In the genomic region with DNA sequence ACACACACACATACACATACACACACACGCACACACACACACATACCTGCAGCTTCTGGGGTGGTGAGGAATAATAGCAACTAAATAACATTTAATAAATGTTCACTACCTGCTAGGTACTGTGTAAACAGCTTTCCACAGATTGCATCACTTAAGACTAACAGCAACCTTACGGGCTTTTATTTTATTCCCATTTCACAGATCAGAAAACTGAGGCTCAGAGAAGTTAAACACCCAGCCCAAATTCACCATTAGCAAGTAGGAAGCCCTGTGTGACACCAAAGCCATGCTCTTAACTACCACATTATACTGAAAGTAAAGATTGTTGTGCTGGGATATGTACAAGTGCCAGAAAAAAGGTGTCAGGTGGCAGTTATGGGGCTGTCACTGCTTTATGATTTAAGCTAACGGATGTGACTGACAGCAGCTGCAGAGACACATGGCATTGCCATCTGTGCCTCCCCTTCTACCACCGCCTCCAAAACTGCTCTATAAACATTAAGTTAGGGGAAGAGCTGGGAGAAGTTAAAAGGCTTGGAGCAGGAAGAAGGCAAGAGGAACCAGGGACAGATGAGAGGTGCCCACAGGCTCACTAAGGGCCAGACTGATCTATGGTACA, we compare ENCODE assay signal across 19 cellular contexts. TPM values are rescaled to one million over a fixed set of nuclear protein-coding genes. Genes with fewer than 3 reads are reported as not detected.
DNase-seq lines count a peak whose midpoint lies in the region; ATAC-seq and TF ChIP-seq lines count a peak whose summit lies in the region.
"Had no signal": no experiment of that assay in that cellular context is flagged by ENCODE, and none has a peak within 500 bp of the region (broad histone marks: within the 10 kb centered on the region; RNA-seq: fewer than 3 reads in every experiment).

No MANE protein-coding gene starts in this region.

- H3K27me3 Mint-ChIP-seq in natural killer cell (ENCODE audit: low read depth in 2 of 2) (no peaks in the 10 kb centered on the region), glutamatergic neuron (ENCODE audit: unreplicated experiment) (peaks cover 5% of the 10 kb centered on the region)
- no peaks in the 10 kb centered on the region for H3K27me3 Mint-ChIP-seq in natural killer cell treated with Interleukin-12 subunit alpha and Interleukin-12 subunit beta and Interleukin-15 and Interleukin-18, amount 100 ng/mL, for 72 hours
- H3K27me3 Mint-ChIP-seq: activated naive CD8-positive, alpha-beta T cell treated with anti-CD3 and anti-CD28 coated beads, Interleukin-2, amount 50 U/mL, for 24 hours had no signal

- no peaks in the 10 kb centered on the region for H3K36me3 Mint-ChIP-seq in natural killer cell
- no peaks in the 10 kb centered on the region for H3K36me3 Mint-ChIP-seq in natural killer cell treated with Interleukin-12 subunit alpha and Interleukin-12 subunit beta and Interleukin-15 and Interleukin-18, amount 100 ng/mL, for 72 hours
- no peaks in the 10 kb centered on the region for H3K36me3 Mint-ChIP-seq in glutamatergic neuron (ENCODE audit: unreplicated experiment)

- peak; percentile 64 to 72 (median 64) for ATAC-seq in natural killer cell
- ATAC-seq in natural killer cell treated with Interleukin-12 subunit alpha and Interleukin-12 subunit beta and Interleukin-15 and Interleukin-18, amount 100 ng/mL, for 72 hours = no peak
- ATAC-seq in HG02840 (IDR thresholded peaks at IDR 0.05; ENCODE audit: low FRiP score, unreplicated experiment) = no peak
- ATAC-seq in GM18511 (IDR thresholded peaks at IDR 0.05; ENCODE audit: unreplicated experiment) = no peak
- ATAC-seq: activated naive CD8-positive, alpha-beta T cell treated with anti-CD3 and anti-CD28 coated beads, Interleukin-2, amount 50 U/mL, for 24 hours had no signal

- DNase-seq in natural killer cell = no peak
- DNase-seq in natural killer cell treated with Interleukin-12 subunit alpha and Interleukin-12 subunit beta and Interleukin-15 and Interleukin-18, amount 100 ng/mL, for 72 hours (ENCODE audit: low spot score) = no peak
- peak; percentile 96 for DNase-seq in NCI-H2171 (lab: John Stamatoyannopoulos, UW)
- DNase-seq in glutamatergic neuron = no peak
- no peak for DNase-seq in germinal center (ENCODE audit: low spot score)
- no peak for DNase-seq in HPDE6-E6E7 (ENCODE audit: extremely low spot score)
- DNase-seq: activated CD4-positive, CD25-positive, alpha-beta regulatory T cell treated with anti-CD3 and anti-CD28 coated beads, Interleukin-2, amount 50 U/mL, for 72 hours; activated CD8-positive, alpha-beta T cell treated with anti-CD3 and anti-CD28 coated beads, Interleukin-2, amount 10 ng/mL, durations not matched to agents 7 days and 5 days; activated effector memory CD4-positive, alpha-beta T cell treated with anti-CD3 and anti-CD28 coated beads, Interleukin-2, amount 50 U/mL, for 16 hours; activated naive CD8-positive, alpha-beta T cell treated with anti-CD3 and anti-CD28 coated beads, Interleukin-2, amount 50 U/mL, for 24 hours; GOT3; heart left ventricle; NCI-H1092; NCI-H2029; NCI-H446; psoas muscle had no signal

- H3K4me1 Mint-ChIP-seq in natural killer cell (peaks cover 78 to 81% of the 10 kb centered on the region in 2 donors), glutamatergic neuron (ENCODE audit: low read depth, unreplicated experiment) (peaks cover 28% of the 10 kb centered on the region)
- H3K4me1 Mint-ChIP-seq in natural killer cell treated with Interleukin-12 subunit alpha and Interleukin-12 subunit beta and Interleukin-15 and Interleukin-18, amount 100 ng/mL, for 72 hours (ENCODE audit: low read depth in 2 of 2) = peaks cover 53 to 65% of the 10 kb centered on the region in 2 donors

- H3K27ac Mint-ChIP-seq in natural killer cell (peak overlapping the region; percentile 71 to 86), glutamatergic neuron (ENCODE audit: unreplicated experiment) (peak overlapping the region; percentile 87)
- H3K27ac Mint-ChIP-seq in natural killer cell treated with Interleukin-12 subunit alpha and Interleukin-12 subunit beta and Interleukin-15 and Interleukin-18, amount 100 ng/mL, for 72 hours = peak overlapping the region in 1 of 2 donors; percentile 73
- H3K27ac Mint-ChIP-seq: activated CD8-positive, alpha-beta T cell treated with anti-CD3 and anti-CD28 coated beads, Interleukin-2, amount 10 ng/mL, durations not matched to agents 7 days and 5 days; T-helper 1 cell treated with Interleukin-12 subunit alpha and Interleukin-12 subunit beta and Interleukin-4 antibody, amounts not matched to agents 30 μg/mL and 1 μg/mL, for 36 hours had no signal

- H3K4me3 Mint-ChIP-seq in natural killer cell (no peak overlapping the region), glutamatergic neuron (ENCODE audit: unreplicated experiment) (no peak overlapping the region)
- no peak overlapping the region for H3K4me3 Mint-ChIP-seq in natural killer cell treated with Interleukin-12 subunit alpha and Interleukin-12 subunit beta and Interleukin-15 and Interleukin-18, amount 100 ng/mL, for 72 hours
- H3K4me3 Mint-ChIP-seq: activated CD8-positive, alpha-beta T cell treated with anti-CD3 and anti-CD28 coated beads, Interleukin-2, amount 10 ng/mL, durations not matched to agents 7 days and 5 days; T-helper 1 cell treated with Interleukin-12 subunit alpha and Interleukin-12 subunit beta and Interleukin-4 antibody, amounts not matched to agents 30 μg/mL and 1 μg/mL, for 36 hours had no signal

- no peak for TF ChIP-seq CTCF in natural killer cell (IDR thresholded peaks at IDR 0.05)
- no peak for TF ChIP-seq CTCF in glutamatergic neuron (IDR thresholded peaks at IDR 0.05; ENCODE audit: partially characterized antibody, unreplicated experiment)

- intact Hi-C loops in natural killer cell (cut with micrococcal nuclease) = no loop called here

- H3K9me3 Mint-ChIP-seq in natural killer cell (no peaks in the 10 kb centered on the region), glutamatergic neuron (ENCODE audit: unreplicated experiment) (peaks cover 6% of the 10 kb centered on the region)
- H3K9me3 Mint-ChIP-seq in natural killer cell treated with Interleukin-12 subunit alpha and Interleukin-12 subunit beta and Interleukin-15 and Interleukin-18, amount 100 ng/mL, for 72 hours = no peaks in the 10 kb centered on the region
- H3K9me3 Mint-ChIP-seq: activated naive CD8-positive, alpha-beta T cell treated with anti-CD3 and anti-CD28 coated beads, Interleukin-2, amount 50 U/mL, for 24 hours; T-helper 1 cell treated with Interleukin-12 subunit alpha and Interleukin-12 subunit beta and Interleukin-4 antibody, amounts not matched to agents 30 μg/mL and 1 μg/mL, for 36 hours had no signal

RNA-seq across cellular contexts. Expression of gene MTMR12, which starts 13.6 kb away (rescaled TPM):
- total RNA-seq in natural killer cell (10 to 100 TPM; 36.9 to 47.7 (median 39.8) TPM), glutamatergic neuron (ENCODE audit: unreplicated experiment) (25.6 TPM)
- total RNA-seq in natural killer cell treated with Interleukin-12 subunit alpha and Interleukin-12 subunit beta and Interleukin-15 and Interleukin-18, amount 100 ng/mL, for 72 hours = 10 to 100 TPM; 28.8 to 31.9 TPM

Comparison
In these comparisons a context has a peak if more than half of its experiments do, and no peak if none do; other contexts are left out.
1. ATAC-seq: peak in natural killer cell (3 of 3); none in natural killer cell treated with Interleukin-12 subunit alpha and Interleukin-12 subunit beta and Interleukin-15 and Interleukin-18, amount 100 ng/mL, for 72 hours (0 of 2), HG02840 (single experiment) and GM18511 (single experiment).